In the genomic region with DNA sequence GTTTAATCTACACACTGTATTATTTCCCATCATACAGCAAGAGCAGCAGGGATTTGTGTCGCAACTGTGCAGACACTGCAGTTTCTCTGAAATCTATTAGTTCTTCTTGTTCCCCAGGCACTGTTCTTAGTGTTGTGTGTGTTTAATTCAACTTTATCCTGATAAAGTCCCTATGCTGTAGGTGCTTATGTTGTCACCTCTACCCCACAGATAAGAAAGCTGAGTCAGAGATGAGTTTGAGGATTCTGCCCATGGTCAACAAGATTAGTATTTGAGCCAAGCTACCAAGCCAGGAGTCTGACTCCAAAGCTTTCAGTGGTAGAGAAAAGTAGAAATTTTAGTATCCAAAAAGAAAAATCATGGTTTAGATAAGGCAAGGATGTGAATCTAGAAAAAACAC, we compare ENCODE assay signal across 1 cellular context.
TF ChIP-seq lines count a peak whose summit lies in the region.

No MANE protein-coding gene starts in this region.

TF ChIP-seq in K562, 482 proteins besides CTCF, POLR2A, EP300 and RAD21:
- TF ChIP-seq ETS2 (tag; IDR thresholded peaks at IDR 0.05; ENCODE audit: borderline replicate concordance, poor library complexity, severe bottlenecking), result no peak
- TF ChIP-seq SNRNP70 (optimal IDR thresholded peaks at IDR 0.05; ENCODE audit: low read depth, low read length), result no peak
- TF ChIP-seq FOSL1 (tag; conservative IDR thresholded peaks at IDR 0.05), result peak; percentile 86
- TF ChIP-seq DPF2 (IDR thresholded peaks at IDR 0.05), result peak; percentile 45; the same call in 1 of the 2 replicates
- TF ChIP-seq ZBTB7A (IDR thresholded peaks at IDR 0.05; ENCODE audit: borderline replicate concordance, control insufficient read depth, low read depth, low read length), result no peak
- peak; percentile 43; the same call in 1 of the 2 replicates for TF ChIP-seq CEBPG (CRISPR knock-in tag; IDR thresholded peaks at IDR 0.05)
- TF ChIP-seq CEBPG (tag; conservative IDR thresholded peaks at IDR 0.05 in 1 of 2, IDR thresholded peaks at IDR 0.05 in 1 of 2), result no peak
- peak; percentile 45; the same call in 1 of the 2 replicates for TF ChIP-seq NFE2 (IDR thresholded peaks at IDR 0.05; ENCODE audit: low read depth)
- TF ChIP-seq, protein P1, sequence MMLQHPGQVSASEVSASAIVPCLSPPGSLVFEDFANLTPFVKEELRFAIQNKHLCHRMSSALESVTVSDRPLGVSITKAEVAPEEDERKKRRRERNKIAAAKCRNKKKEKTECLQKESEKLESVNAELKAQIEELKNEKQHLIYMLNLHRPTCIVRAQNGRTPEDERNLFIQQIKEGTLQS (IDR thresholded peaks at IDR 0.05), result peak; percentile 58
- TF ChIP-seq, protein P1 (CRISPR knock-in tag; conservative IDR thresholded peaks at IDR 0.05), result no peak
- no peak for TF ChIP-seq GABPB1 (CRISPR knock-in tag; IDR thresholded peaks at IDR 0.05)
- TF ChIP-seq CEBPB (tag; IDR thresholded peaks at IDR 0.05), result 0 out of 2 replicates have a peak, but pooled peaks have one; percentile 16
- TF ChIP-seq MAFG (tag; conservative IDR thresholded peaks at IDR 0.05), result peak; percentile 47; the same call in 1 of the 2 replicates
- TF ChIP-seq, protein P2, sequence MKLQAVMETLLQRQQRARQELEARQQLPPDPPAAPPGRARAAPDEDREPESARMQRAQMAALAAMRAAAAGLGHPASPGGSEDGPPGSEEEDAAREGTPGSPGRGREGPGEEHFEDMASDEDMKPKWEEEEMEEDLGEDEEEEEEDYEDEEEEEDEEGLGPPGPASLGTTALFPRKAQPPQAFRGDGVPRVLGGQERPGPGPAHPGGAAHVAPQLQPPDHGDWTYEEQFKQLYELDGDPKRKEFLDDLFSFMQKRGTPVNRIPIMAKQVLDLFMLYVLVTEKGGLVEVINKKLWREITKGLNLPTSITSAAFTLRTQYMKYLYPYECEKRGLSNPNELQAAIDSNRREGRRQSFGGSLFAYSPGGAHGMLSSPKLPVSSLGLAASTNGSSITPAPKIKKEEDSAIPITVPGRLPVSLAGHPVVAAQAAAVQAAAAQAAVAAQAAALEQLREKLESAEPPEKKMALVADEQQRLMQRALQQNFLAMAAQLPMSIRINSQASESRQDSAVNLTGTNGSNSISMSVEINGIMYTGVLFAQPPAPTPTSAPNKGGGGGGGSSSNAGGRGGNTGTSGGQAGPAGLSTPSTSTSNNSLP (IDR thresholded peaks at IDR 0.05; ENCODE audit: borderline replicate concordance, low read depth, low read length), result peak; percentile 16; the same call in 1 of the 2 replicates
- peak; percentile 31; the same call in 1 of the 2 replicates for TF ChIP-seq ZNF316 (IDR thresholded peaks at IDR 0.05)
- peak; percentile 44 for TF ChIP-seq CBFA2T3 (IDR thresholded peaks at IDR 0.05)
- TF ChIP-seq ARID1B (IDR thresholded peaks at IDR 0.05), result peak; percentile 65
- peak; percentile 77 for TF ChIP-seq JUND (IDR thresholded peaks at IDR 0.05; ENCODE audit: borderline replicate concordance, low read depth, low read length)
- TF ChIP-seq JUND (tag; IDR thresholded peaks at IDR 0.05; ENCODE audit: borderline replicate concordance, low read depth, low read length), result peak; percentile 72; the same call in 1 of the 3 replicates
- TF ChIP-seq C11orf30 (IDR thresholded peaks at IDR 0.05; ENCODE audit: low read depth), result peak; percentile 27; the same call in 1 of the 2 replicates
- peak; percentile 28; the same call in 1 of the 2 replicates for TF ChIP-seq SMARCE1 (IDR thresholded peaks at IDR 0.05)
